ENCODE assay signal across 1 cellular context in genomic region chr12:1047898-1048660, GRCh38.
TF ChIP-seq lines count a peak whose summit lies in the region.

No MANE protein-coding gene starts in this region.

TF ChIP-seq in endothelial cell of umbilical vein, 7 proteins besides CTCF, POLR2A, EP300 and RAD21:
- TF ChIP-seq EZH2 (IDR thresholded peaks at IDR 0.05; ENCODE audit: borderline replicate concordance, low read depth, low read length, severe bottlenecking) (no peak), MAX (IDR thresholded peaks at IDR 0.05; ENCODE audit: insufficient read depth, insufficient read length) (no peak), POLR2AphosphoS5 (IDR thresholded peaks at IDR 0.05; ENCODE audit: insufficient read depth, low read depth, low read length) (no peak), FOS (IDR thresholded peaks at IDR 0.05; ENCODE audit: borderline replicate concordance, insufficient read depth, low read length) (no peak), JUN (IDR thresholded peaks at IDR 0.05; ENCODE audit: borderline replicate concordance, insufficient read depth, insufficient read length, low read depth) (no peak), MYC (IDR thresholded peaks at IDR 0.05; ENCODE audit: low read depth, low read length) (no peak), GATA2 (IDR thresholded peaks at IDR 0.05; ENCODE audit: insufficient read depth, insufficient read length, low read depth, low read length) (no peak)
